1 cellular context compared by ENCODE assay signal in genomic region chr2:118670868-118671267, GRCh38.
TF ChIP-seq lines count a peak whose summit lies in the region.

No MANE protein-coding gene starts in this region.

TF ChIP-seq in SK-N-SH treated with all-trans-retinoic acid at 6 μM for 48 hours, 23 proteins besides CTCF, POLR2A, EP300 and RAD21 (continued from another document):
- TF ChIP-seq, protein P1, sequence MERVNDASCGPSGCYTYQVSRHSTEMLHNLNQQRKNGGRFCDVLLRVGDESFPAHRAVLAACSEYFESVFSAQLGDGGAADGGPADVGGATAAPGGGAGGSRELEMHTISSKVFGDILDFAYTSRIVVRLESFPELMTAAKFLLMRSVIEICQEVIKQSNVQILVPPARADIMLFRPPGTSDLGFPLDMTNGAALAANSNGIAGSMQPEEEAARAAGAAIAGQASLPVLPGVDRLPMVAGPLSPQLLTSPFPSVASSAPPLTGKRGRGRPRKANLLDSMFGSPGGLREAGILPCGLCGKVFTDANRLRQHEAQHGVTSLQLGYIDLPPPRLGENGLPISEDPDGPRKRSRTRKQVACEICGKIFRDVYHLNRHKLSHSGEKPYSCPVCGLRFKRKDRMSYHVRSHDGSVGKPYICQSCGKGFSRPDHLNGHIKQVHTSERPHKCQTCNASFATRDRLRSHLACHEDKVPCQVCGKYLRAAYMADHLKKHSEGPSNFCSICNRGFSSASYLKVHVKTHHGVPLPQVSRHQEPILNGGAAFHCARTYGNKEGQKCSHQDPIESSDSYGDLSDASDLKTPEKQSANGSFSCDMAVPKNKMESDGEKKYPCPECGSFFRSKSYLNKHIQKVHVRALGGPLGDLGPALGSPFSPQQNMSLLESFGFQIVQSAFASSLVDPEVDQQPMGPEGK (CRISPR knock-in tag; IDR thresholded peaks at IDR 0.05; ENCODE audit: borderline replicate concordance), result no peak
